8 cellular contexts compared by ENCODE assay signal in the genomic region with DNA sequence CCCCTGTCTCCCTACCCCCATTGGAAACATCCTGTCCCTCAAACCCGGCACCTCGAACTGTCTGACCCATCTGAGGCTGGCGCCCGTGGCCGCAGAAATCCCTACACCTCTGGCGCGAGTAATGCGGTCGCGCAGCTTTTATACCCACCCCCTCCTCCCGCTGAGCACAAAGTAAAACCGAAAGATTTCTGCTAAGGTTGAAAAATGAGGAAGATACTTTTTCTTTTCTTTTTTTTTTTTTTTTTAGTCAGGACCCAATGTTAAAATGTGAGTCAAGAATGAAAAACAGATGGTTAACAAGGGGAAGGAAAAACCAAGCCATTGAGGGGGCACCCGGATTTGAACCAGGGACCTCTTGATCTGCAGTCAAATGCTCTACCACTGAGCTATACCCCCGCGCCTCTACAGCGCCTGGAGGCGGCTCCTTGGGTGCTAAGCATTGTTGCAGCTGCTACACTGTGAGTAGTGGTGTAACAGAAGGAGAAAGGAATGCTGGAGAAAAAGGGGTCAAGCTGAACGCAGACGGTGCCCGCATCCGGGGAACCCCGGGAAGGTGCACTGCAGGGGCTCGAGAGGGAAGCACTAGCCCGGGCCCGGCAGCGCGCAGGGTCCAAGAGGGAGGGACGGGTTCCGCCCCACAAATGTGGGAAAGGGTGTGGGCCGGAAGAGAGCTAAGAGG. TPM values are rescaled to one million over a fixed set of nuclear protein-coding genes. Genes with fewer than 3 reads are reported as not detected.
DNase-seq lines count a peak whose midpoint lies in the region; ATAC-seq and TF ChIP-seq lines count a peak whose summit lies in the region.

No MANE protein-coding gene starts in this region.

- peak overlapping the region; percentile 99 for H3K27ac Mint-ChIP-seq in activated naive CD8-positive, alpha-beta T cell treated with anti-CD3 and anti-CD28 coated beads, Interleukin-2, amount 50 U/mL, for 24 hours
- H3K27ac Mint-ChIP-seq in type B pancreatic cell, result peak overlapping the region; percentile 99

- peaks cover 16% of the 10 kb centered on the region for H3K4me1 ChIP-seq in cardiac muscle cell (ENCODE audit: low read depth)

- no peaks in the 10 kb centered on the region for H3K9me2 ChIP-seq in SU-DHL-6 (replicated peaks; ENCODE audit: insufficient read depth, low read length)

- H3K4me2 ChIP-seq in SU-DHL-6 (ENCODE audit: low read depth, low read length, poor library complexity, severe bottlenecking), result peak overlapping the region; percentile 87

- H2AFZ ChIP-seq in SU-DHL-6 (ENCODE audit: low read depth, low read length, severe bottlenecking), result peak overlapping the region; percentile 78

- H3F3A ChIP-seq in SU-DHL-6 (ENCODE audit: insufficient read depth), result peaks cover 41% of the 10 kb centered on the region

- H3K79me2 ChIP-seq in SU-DHL-6 (ENCODE audit: insufficient read depth, low read length), result peaks cover 40% of the 10 kb centered on the region

- peak; percentile 78 for DNase-seq in GM10266 (ENCODE audit: extremely low spot score)
- DNase-seq in NCI-H1105 (lab: John Stamatoyannopoulos, UW), result peak; percentile 80
- DNase-seq in activated naive CD8-positive, alpha-beta T cell treated with anti-CD3 and anti-CD28 coated beads, Interleukin-2, amount 50 U/mL, for 24 hours, result peak; percentile 94
- peak; percentile 82 to 90 for DNase-seq in cardiac muscle cell (ENCODE audit: low read depth in 1 of 2, low spot score in 1 of 2)
- DNase-seq in pons (ENCODE audit: low spot score), result peak; percentile 91
- peak; percentile 97 for DNase-seq in type B pancreatic cell (ENCODE audit: extremely low spot score, unreplicated experiment)

- peaks cover 52% of the 10 kb centered on the region for H3K4me1 Mint-ChIP-seq in activated naive CD8-positive, alpha-beta T cell treated with anti-CD3 and anti-CD28 coated beads, Interleukin-2, amount 50 U/mL, for 24 hours
- H3K4me1 Mint-ChIP-seq in type B pancreatic cell (ENCODE audit: unreplicated experiment), result peaks cover 37% of the 10 kb centered on the region

- H4K20me1 ChIP-seq in SU-DHL-6 (ENCODE audit: low read depth, low read length), result no peaks in the 10 kb centered on the region

- peak; percentile 72 for TF ChIP-seq CTCF in GM10266 (IDR thresholded peaks at IDR 0.05; ENCODE audit: control insufficient read depth, insufficient read depth, low read depth, missing control alignments)
- peak; percentile 35 for TF ChIP-seq CTCF in SU-DHL-6 (IDR thresholded peaks at IDR 0.05; ENCODE audit: insufficient read depth, low read length, poor library complexity, severe bottlenecking)
- TF ChIP-seq CTCF in cardiac muscle cell (IDR thresholded peaks at IDR 0.05; ENCODE audit: low read depth, low read length), result peak; percentile 37
- peak; percentile 16 for TF ChIP-seq CTCF in type B pancreatic cell (conservative IDR thresholded peaks at IDR 0.05)

- peak overlapping the region; percentile 95 for H3K9ac ChIP-seq in SU-DHL-6 (ENCODE audit: low read length)

- H3K4me3 ChIP-seq in SU-DHL-6 (ENCODE audit: insufficient read depth, low read length, poor library complexity, severe bottlenecking), result peak overlapping the region; percentile 57
- peak overlapping the region; percentile 66 for H3K4me3 ChIP-seq in cardiac muscle cell

- peaks cover 6% of the 10 kb centered on the region for H3K27me3 Mint-ChIP-seq in activated naive CD8-positive, alpha-beta T cell treated with anti-CD3 and anti-CD28 coated beads, Interleukin-2, amount 50 U/mL, for 24 hours
- peaks cover 13% of the 10 kb centered on the region for H3K27me3 Mint-ChIP-seq in type B pancreatic cell

- ATAC-seq in HG02571 (IDR thresholded peaks at IDR 0.05; ENCODE audit: unreplicated experiment), result peak; percentile 28
- peak; percentile 50 for ATAC-seq in activated naive CD8-positive, alpha-beta T cell treated with anti-CD3 and anti-CD28 coated beads, Interleukin-2, amount 50 U/mL, for 24 hours

- H3K9me3 ChIP-seq in SU-DHL-6 (ENCODE audit: insufficient read depth, low read length) (no peaks in the 10 kb centered on the region), cardiac muscle cell (ENCODE audit: low read depth) (no peaks in the 10 kb centered on the region)

- H3K4me3 Mint-ChIP-seq in activated naive CD8-positive, alpha-beta T cell treated with anti-CD3 and anti-CD28 coated beads, Interleukin-2, amount 50 U/mL, for 24 hours, result peak overlapping the region; percentile 93
- peak overlapping the region; percentile 99 for H3K4me3 Mint-ChIP-seq in type B pancreatic cell

- H3K27me3 ChIP-seq in SU-DHL-6 (ENCODE audit: low read length), result no peaks in the 10 kb centered on the region
- no peaks in the 10 kb centered on the region for H3K27me3 ChIP-seq in cardiac muscle cell

- H3K9me3 Mint-ChIP-seq in activated naive CD8-positive, alpha-beta T cell treated with anti-CD3 and anti-CD28 coated beads, Interleukin-2, amount 50 U/mL, for 24 hours, result no peaks in the 10 kb centered on the region
- H3K9me3 Mint-ChIP-seq in type B pancreatic cell, result no peaks in the 10 kb centered on the region

- H3K36me3 Mint-ChIP-seq in activated naive CD8-positive, alpha-beta T cell treated with anti-CD3 and anti-CD28 coated beads, Interleukin-2, amount 50 U/mL, for 24 hours (ENCODE audit: low read depth), result peaks cover 6% of the 10 kb centered on the region
- H3K36me3 Mint-ChIP-seq in type B pancreatic cell, result peaks cover 3% of the 10 kb centered on the region

- H3K36me3 ChIP-seq in SU-DHL-6 (ENCODE audit: low read length) (no peaks in the 10 kb centered on the region), cardiac muscle cell (no peaks in the 10 kb centered on the region)

- peak overlapping the region; percentile 94 for H3K27ac ChIP-seq in SU-DHL-6 (ENCODE audit: low read depth, low read length)
- H3K27ac ChIP-seq in cardiac muscle cell, result peak overlapping the region; percentile 82

RNA-seq across cellular contexts. Expression of a gene that starts 0.8 kb away (rescaled TPM):
- total RNA-seq in cardiac muscle cell (46.0 and 51.2 TPM in 2 replicates), type B pancreatic cell (ENCODE audit: low replicate concordance) (159 and 210 TPM in 2 replicates)
- 28.1 and 38.0 TPM in 2 replicates for polyA plus RNA-seq in cardiac muscle cell

RNA-seq across cellular contexts. Expression of a gene that starts 15.6 kb away (rescaled TPM):
- total RNA-seq in cardiac muscle cell, result 2,451 and 2,692 TPM in 2 replicates
- 567 and 626 TPM in 2 replicates for polyA plus RNA-seq in cardiac muscle cell
- total RNA-seq in type B pancreatic cell (ENCODE audit: low replicate concordance), result 1,908 and 1,925 TPM in 2 replicates

RNA-seq across cellular contexts. Expression of a gene that starts 44.0 kb away (rescaled TPM):
- total RNA-seq in cardiac muscle cell, result 6.4 and 14.6 TPM in 2 replicates
- 9.4 and 19.9 TPM in 2 replicates for polyA plus RNA-seq in cardiac muscle cell
- 17.7 and 19.7 TPM in 2 replicates for total RNA-seq in type B pancreatic cell (ENCODE audit: low replicate concordance)

Comparison
In these comparisons a context has a peak if more than half of its experiments do, and no peak if none do; other contexts are left out.
1. Peak in every context shown above with its lines: DNase-seq, ATAC-seq, H3K4me3 ChIP-seq and H3K27ac ChIP-seq.
2. CTCF ChIP-seq: peak in every context shown above with its lines; median percentile 72 in GM10266; 37 in cardiac muscle cell; 35 in SU-DHL-6; 16 in type B pancreatic cell.